ENCODE assay signal across 22 cellular contexts in genomic region chr4:109930469-109930868, GRCh38. TPM values are rescaled to one million over a fixed set of nuclear protein-coding genes. Genes with fewer than 3 reads are reported as not detected.
"Had no signal": no experiment of that assay in that cellular context is flagged by ENCODE, and none has a peak within 500 bp of the region (broad histone marks: within the 10 kb centered on the region; RNA-seq: fewer than 3 reads in every experiment).

No MANE protein-coding gene starts in this region.

- H3K36me3 ChIP-seq: colonic mucosa, gastrocnemius medialis, heart right ventricle, neural progenitor cell, spleen, suprapubic skin, thyroid gland, upper lobe of right lung, vagina had no signal

- H3K27me3 ChIP-seq: colonic mucosa, gastrocnemius medialis, heart right ventricle, neural progenitor cell, spleen, suprapubic skin, thyroid gland, upper lobe of right lung, vagina had no signal

- H3K4me3 Mint-ChIP-seq: natural killer cell treated with Interleukin-12 subunit alpha and Interleukin-12 subunit beta and Interleukin-15 and Interleukin-18, amount 100 ng/mL, for 72 hours; neural progenitor cell had no signal

- H3K27ac ChIP-seq: colonic mucosa, gastrocnemius medialis, heart right ventricle, neural progenitor cell, spleen, suprapubic skin, thyroid gland, upper lobe of right lung, vagina had no signal

- H3K4me2 ChIP-seq: neural progenitor cell had no signal

- DNase-seq: colonic mucosa; dermis blood vessel endothelial cell; gastrocnemius medialis; heart right ventricle; hypothalamus; midbrain; occipital lobe; spleen; stimulated activated CD4-positive, alpha-beta T cell treated with anti-CD3 and anti-CD28 coated beads, Interleukin-15, amount 100 ng/mL, for 24 hours; stimulated activated CD4-positive, alpha-beta T cell treated with anti-CD3 and anti-CD28 coated beads, Interleukin-1b, Interleukin-23, amount 100 ng/mL, for 48 hours; stimulated activated CD4-positive, alpha-beta T cell treated with anti-CD3 and anti-CD28 coated beads, Interleukin-4, amount 100 ng/mL, for 24 hours; stimulated activated naive CD4-positive, alpha-beta T cell treated with Interleukin-2 at 50 U/mL for 16 hours; thyroid gland; upper lobe of right lung had no signal

- H3K27me3 Mint-ChIP-seq: natural killer cell treated with Interleukin-12 subunit alpha and Interleukin-12 subunit beta and Interleukin-15 and Interleukin-18, amount 100 ng/mL, for 72 hours had no signal

- H3K4me1 ChIP-seq: colonic mucosa, heart right ventricle, spleen, suprapubic skin, thyroid gland, upper lobe of right lung, vagina had no signal

- H3K27ac Mint-ChIP-seq: natural killer cell treated with Interleukin-12 subunit alpha and Interleukin-12 subunit beta and Interleukin-15 and Interleukin-18, amount 100 ng/mL, for 72 hours; neural progenitor cell had no signal

- FAIRE-seq: endothelial cell of umbilical vein, islet of Langerhans had no signal

- H3K4me3 ChIP-seq: colonic mucosa, gastrocnemius medialis, heart right ventricle, neural progenitor cell, spleen, suprapubic skin, thyroid gland, upper lobe of right lung, vagina had no signal

- H3K9me3 ChIP-seq: colonic mucosa, gastrocnemius medialis, suprapubic skin, thyroid gland, upper lobe of right lung, vagina had no signal

- H3K36me3 Mint-ChIP-seq: natural killer cell treated with Interleukin-12 subunit alpha and Interleukin-12 subunit beta and Interleukin-15 and Interleukin-18, amount 100 ng/mL, for 72 hours had no signal

- H2AFZ ChIP-seq: neural progenitor cell had no signal

- ATAC-seq: gastrocnemius medialis; heart right ventricle; left lobe of liver; natural killer cell treated with Interleukin-12 subunit alpha and Interleukin-12 subunit beta and Interleukin-15 and Interleukin-18, amount 100 ng/mL, for 72 hours; sciatic nerve; upper lobe of right lung had no signal

- H3K9ac ChIP-seq: neural progenitor cell had no signal

- H3K9me3 Mint-ChIP-seq: natural killer cell treated with Interleukin-12 subunit alpha and Interleukin-12 subunit beta and Interleukin-15 and Interleukin-18, amount 100 ng/mL, for 72 hours had no signal

RNA-seq across cellular contexts. Expression of gene EGF, which starts 17.8 kb away (rescaled TPM):
- total RNA-seq: endothelial cell of umbilical vein; natural killer cell treated with Interleukin-12 subunit alpha and Interleukin-12 subunit beta and Interleukin-15 and Interleukin-18, amount 100 ng/mL, for 72 hours had no signal
- polyA plus RNA-seq: endothelial cell of umbilical vein had no signal
